Comparison of ENCODE assay signal across 8 cellular contexts in the genomic region with DNA sequence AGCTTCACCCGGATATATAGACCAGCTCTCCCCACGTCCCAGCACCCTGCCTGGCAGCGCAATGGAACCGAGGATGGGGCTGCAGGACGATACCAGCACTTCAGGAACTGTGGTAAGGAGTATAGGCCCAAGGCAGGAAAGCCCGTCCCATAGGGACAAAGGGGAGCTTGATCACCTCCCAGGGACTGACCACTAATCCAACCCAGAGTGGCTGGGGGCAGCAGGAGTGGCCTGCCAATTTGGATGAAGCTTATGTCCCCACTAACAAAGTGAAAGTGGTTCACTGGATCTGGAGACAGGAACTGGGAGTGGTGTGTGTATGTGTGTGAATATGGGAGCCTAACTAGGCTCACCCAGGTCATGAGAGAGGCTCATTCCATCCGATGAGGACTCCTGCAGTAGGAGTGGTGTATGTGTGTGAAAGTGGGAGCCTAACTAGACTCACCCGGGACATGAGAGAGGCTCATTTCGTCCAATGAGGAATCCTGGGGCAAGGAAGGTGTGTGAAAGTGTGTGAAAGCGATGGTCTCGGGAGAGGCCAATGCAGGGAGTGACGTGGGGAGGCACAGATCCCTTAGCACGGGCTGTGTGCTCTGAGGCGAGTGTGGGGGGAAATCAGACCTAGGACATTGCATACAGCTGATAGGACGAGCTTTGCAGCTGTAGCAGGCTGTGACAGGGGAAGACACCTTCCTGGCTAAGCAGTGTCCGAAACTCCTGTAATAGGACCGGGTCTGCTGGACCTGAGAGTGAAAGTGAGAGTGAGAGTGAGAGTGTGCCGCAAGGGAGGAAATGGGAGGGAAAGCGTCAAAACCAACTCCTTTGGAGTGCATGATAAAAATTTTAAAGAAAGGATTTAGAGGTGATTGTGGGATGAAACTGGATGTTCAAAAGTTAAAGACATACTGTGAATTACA. TPM values are rescaled to one million over a fixed set of nuclear protein-coding genes. Genes with fewer than 3 reads are reported as not detected.
A peak's percentile ranks its signal among the peaks of the same experiment; 100 is the strongest.
DNase-seq lines count a peak whose midpoint lies in the region; ATAC-seq and TF ChIP-seq lines count a peak whose summit lies in the region.

No MANE protein-coding gene starts in this region.

- TF ChIP-seq CTCF in upper lobe of left lung (IDR thresholded peaks at IDR 0.05) = no peak

- H3K9me3 ChIP-seq in HUES6 (ENCODE audit: control insufficient read depth, insufficient read depth, low read depth, low read length) (peaks cover 10% of the 10 kb centered on the region; the same call in 1 of the 2 replicates), upper lobe of left lung (no peaks in the 10 kb centered on the region)

- no peaks in the 10 kb centered on the region for H3K9me3 Mint-ChIP-seq in effector memory CD8-positive, alpha-beta T cell

- H3K4me1 ChIP-seq in HUES6 (ENCODE audit: control insufficient read depth, insufficient read depth, low read length) (peaks cover 53% of the 10 kb centered on the region), upper lobe of left lung (peaks cover 14 to 42% (median 27%) of the 10 kb centered on the region in 4 donors)

- peaks cover 25% of the 10 kb centered on the region for H3K36me3 Mint-ChIP-seq in effector memory CD8-positive, alpha-beta T cell (ENCODE audit: insufficient read depth)

- peak overlapping the region; percentile 22 for H3K9ac ChIP-seq in HUES6 (ENCODE audit: low read length)

- peak overlapping the region; percentile 58 for H3K4me3 ChIP-seq in HUES6 (ENCODE audit: low read depth, low read length)
- peak overlapping the region in 3 of 4 donors; percentile 56 to 59 (median 57) for H3K4me3 ChIP-seq in upper lobe of left lung

- no peak overlapping the region for H3K27ac ChIP-seq in HUES6 (ENCODE audit: low read depth, low read length)
- peak overlapping the region; percentile 83 to 95 (median 88) for H3K27ac ChIP-seq in upper lobe of left lung

- H3K27me3 ChIP-seq in HUES6 (ENCODE audit: control insufficient read depth, insufficient read depth, low read length) = no peaks in the 10 kb centered on the region
- H3K27me3 ChIP-seq in upper lobe of left lung = no peaks in the 10 kb centered on the region

- no peak overlapping the region for H3K27ac Mint-ChIP-seq in effector memory CD8-positive, alpha-beta T cell

- DNase-seq in SIG-M5 treated with dmso at 0.1 percent for 504 hours (lab: John Stamatoyannopoulos, UW; ENCODE audit: unreplicated experiment) (peak; percentile 30), SIG-M5 (lab: John Stamatoyannopoulos, UW) (no peak), SW480 (ENCODE audit: low spot score) (peak; percentile 57), medulla oblongata (ENCODE audit: extremely low spot score) (peak; percentile 86), upper lobe of left lung (peak; percentile 36)
- no peak for DNase-seq in effector memory CD8-positive, alpha-beta T cell

- H3K4me1 Mint-ChIP-seq in effector memory CD8-positive, alpha-beta T cell (ENCODE audit: low read depth in 2 of 2) = peaks cover 25 to 35% of the 10 kb centered on the region in 2 donors

- 18 to 20% methylated on average over 19 of the region's 19 CpGs for WGBS in upper lobe of left lung, 2 donors

- H3K27me3 Mint-ChIP-seq in effector memory CD8-positive, alpha-beta T cell = no peaks in the 10 kb centered on the region

- no peak overlapping the region for H3K4me3 Mint-ChIP-seq in effector memory CD8-positive, alpha-beta T cell

- peak; percentile 76 for ATAC-seq in GM21717 (IDR thresholded peaks at IDR 0.05; ENCODE audit: unreplicated experiment)
- ATAC-seq in effector memory CD8-positive, alpha-beta T cell (replicated peaks) = peak; percentile 41
- peak; percentile 79 to 84 for ATAC-seq in upper lobe of left lung (ENCODE audit: low FRiP score in 2 of 2)

- H3K36me3 ChIP-seq in HUES6 (ENCODE audit: control insufficient read depth, insufficient read depth, low read length) (no peaks in the 10 kb centered on the region), upper lobe of left lung (no peaks in the 10 kb centered on the region)

- no peak for TF ChIP-seq EP300 in upper lobe of left lung (IDR thresholded peaks at IDR 0.05)

- peak in 1 of 4 donors; percentile 30 for TF ChIP-seq POLR2A in upper lobe of left lung (IDR thresholded peaks at IDR 0.05)

RNA-seq across cellular contexts. Expression of a gene that starts 25.7 kb away (rescaled TPM):
- 10 to 100 TPM in 2 of 6 donors, 1 to 10 TPM in 4; 4.3 to 15.1 (median 8.1) TPM for total RNA-seq in upper lobe of left lung

RNA-seq across cellular contexts. Expression of a gene that starts 45.4 kb away (rescaled TPM):
- total RNA-seq in upper lobe of left lung = 1 to 10 TPM in 4 of 6 donors, under 1 TPM in 1, not detected in 1; 0.51 to 4.2 (median 3.0) TPM

RNA-seq across cellular contexts. Expression of a gene that starts 56.2 kb away (rescaled TPM):
- total RNA-seq in upper lobe of left lung = 1 to 10 TPM in 1 of 6 donors, not detected in 5; 1.1 TPM

RNA-seq across cellular contexts. Expression of a gene that starts 56.5 kb away (rescaled TPM):
- total RNA-seq in upper lobe of left lung = 10 to 100 TPM in 1 of 6 donors, 1 to 10 TPM in 5; 4.7 to 10.9 (median 6.6) TPM

Comparison
In these comparisons a context has a peak if more than half of its experiments do, and no peak if none do; other contexts are left out.
1. DNase-seq: peak in SIG-M5 treated with dmso at 0.1 percent for 504 hours (single experiment), SW480 (single experiment), medulla oblongata (single experiment) and upper lobe of left lung (2 of 2); none in SIG-M5 (single experiment) and effector memory CD8-positive, alpha-beta T cell (0 of 3).
2. Peak in every context shown above with its lines, with median percentiles within 50 percentile points of each other: ATAC-seq.